ENCODE assay signal across 8 cellular contexts in the genomic region with DNA sequence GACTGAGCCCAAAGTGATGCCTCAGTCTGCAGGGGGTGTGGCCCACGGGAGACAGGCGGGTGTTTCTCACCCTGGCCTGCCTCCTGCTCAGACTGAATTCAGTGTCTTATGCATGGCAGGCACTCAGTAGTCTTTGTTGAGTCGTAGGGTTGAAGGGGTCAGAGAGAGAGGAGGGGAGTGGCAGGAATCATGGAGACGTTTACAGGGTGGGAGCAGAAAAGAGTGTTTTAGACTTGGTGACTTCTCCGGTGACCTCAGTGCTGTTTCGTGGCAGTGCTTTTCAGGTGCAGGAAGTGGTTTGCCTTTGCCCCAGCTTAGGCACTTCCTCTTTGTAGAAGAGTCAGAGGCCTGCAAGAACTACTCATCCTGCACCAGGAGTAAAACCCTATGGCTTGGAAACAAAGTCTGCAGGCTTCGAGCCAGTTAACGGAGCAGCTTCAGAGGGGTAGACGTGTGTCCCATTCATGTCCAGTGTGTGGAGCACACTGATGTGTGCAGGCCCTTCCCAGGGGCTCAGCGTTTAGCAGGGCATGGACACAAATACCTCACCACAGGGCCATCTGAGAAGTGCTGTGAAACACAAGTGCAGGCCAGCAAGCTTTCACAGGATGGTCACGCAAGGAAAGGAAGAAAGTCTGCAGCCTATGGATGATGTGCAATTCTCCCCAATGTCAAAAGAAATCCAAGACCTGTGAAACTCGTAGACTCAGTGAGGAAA. TPM values are rescaled to one million over a fixed set of nuclear protein-coding genes. Genes with fewer than 3 reads are reported as not detected.
A peak's percentile ranks its signal among the peaks of the same experiment; 100 is the strongest.
DNase-seq lines count a peak whose midpoint lies in the region; ATAC-seq, FAIRE-seq and TF ChIP-seq lines count a peak whose summit lies in the region.

No MANE protein-coding gene starts in this region.

- H3K9me3 ChIP-seq in sigmoid colon, result no peaks in the 10 kb centered on the region

- TF ChIP-seq POLR2A in sigmoid colon (IDR thresholded peaks at IDR 0.05), result no peak

- no peak for TF ChIP-seq EP300 in sigmoid colon (IDR thresholded peaks at IDR 0.05)

- H3K27ac ChIP-seq in sigmoid colon (no peak overlapping the region), brain microvascular endothelial cell (no peak overlapping the region)

- DNase-seq in RCC 7860 (ENCODE audit: low spot score) (peak; percentile 59), sigmoid colon (no peak), NCI-H1417 treated with DMSO at 0.1 percent for 48 hours (lab: John Stamatoyannopoulos, UW) (no peak), brain microvascular endothelial cell (no peak)
- DNase-seq in activated naive CD4-positive, alpha-beta T cell treated with Interleukin-2 at 50 U/mL for 16 hours, result peak; percentile 68
- DNase-seq in stimulated activated CD4-positive, alpha-beta T cell treated with anti-CD3 and anti-CD28 coated beads, Interleukin-12 subunit alpha, Interleukin-12 subunit beta, amount 100 ng/mL, for 24 hours (ENCODE audit: low read depth in 2 of 2), result peak; percentile 46 to 55

- H3K4me3 ChIP-seq in sigmoid colon (no peak overlapping the region), brain microvascular endothelial cell (ENCODE audit: low read depth, low read length) (no peak overlapping the region)

- ATAC-seq in GM18873 (IDR thresholded peaks at IDR 0.05; ENCODE audit: low FRiP score, unreplicated experiment) (peak; percentile 78), HG02981 (IDR thresholded peaks at IDR 0.05; ENCODE audit: unreplicated experiment) (peak; percentile 93)

- H3K27me3 ChIP-seq in sigmoid colon (no peaks in the 10 kb centered on the region), brain microvascular endothelial cell (replicated peaks) (no peaks in the 10 kb centered on the region)

- H3K4me1 ChIP-seq in sigmoid colon, result no peaks in the 10 kb centered on the region

- WGBS in sigmoid colon, 2 donors, result 40 to 72% methylated on average over 12 of the region's 12 CpGs

- in situ Hi-C loops in brain microvascular endothelial cell (cut with HindIII; ENCODE audit: low pct_ligation_motif_present, low sequenced_read_pairs), result no loop called here

- intact Hi-C loops in sigmoid colon (cut with DNase I), result no loop called here

- FAIRE-seq in RCC 7860 (lab: Jason Lieb, UNC), result peak; percentile 52

- H3K36me3 ChIP-seq in sigmoid colon (no peaks in the 10 kb centered on the region), brain microvascular endothelial cell (replicated peaks) (no peaks in the 10 kb centered on the region)

- no peak for TF ChIP-seq CTCF in sigmoid colon (IDR thresholded peaks at IDR 0.05)
- no peak for TF ChIP-seq CTCF in brain microvascular endothelial cell (IDR thresholded peaks at IDR 0.05; ENCODE audit: low read depth, low read length, missing control alignments)

RNA-seq across cellular contexts. Expression of gene SEMA4D, which starts 24.5 kb away (rescaled TPM):
- total RNA-seq in sigmoid colon, result 10 to 100 TPM in 1 of 4 donors, 1 to 10 TPM in 3; 4.6 to 13.0 (median 7.0) TPM
- polyA plus RNA-seq in sigmoid colon, result 10 to 100 TPM in 1 of 3 donors, 1 to 10 TPM in 2; 1.4 to 35.1 (median 3.6) TPM

Comparison
In these comparisons a context has a peak if more than half of its experiments do, and no peak if none do; other contexts are left out.
1. DNase-seq: peak in RCC 7860 (single experiment), activated naive CD4-positive, alpha-beta T cell treated with Interleukin-2 at 50 U/mL for 16 hours (single experiment) and stimulated activated CD4-positive, alpha-beta T cell treated with anti-CD3 and anti-CD28 coated beads, Interleukin-12 subunit alpha, Interleukin-12 subunit beta, amount 100 ng/mL, for 24 hours (2 of 2); none in sigmoid colon (single experiment), NCI-H1417 treated with DMSO at 0.1 percent for 48 hours (single experiment) and brain microvascular endothelial cell (single experiment).